In the genomic region with DNA sequence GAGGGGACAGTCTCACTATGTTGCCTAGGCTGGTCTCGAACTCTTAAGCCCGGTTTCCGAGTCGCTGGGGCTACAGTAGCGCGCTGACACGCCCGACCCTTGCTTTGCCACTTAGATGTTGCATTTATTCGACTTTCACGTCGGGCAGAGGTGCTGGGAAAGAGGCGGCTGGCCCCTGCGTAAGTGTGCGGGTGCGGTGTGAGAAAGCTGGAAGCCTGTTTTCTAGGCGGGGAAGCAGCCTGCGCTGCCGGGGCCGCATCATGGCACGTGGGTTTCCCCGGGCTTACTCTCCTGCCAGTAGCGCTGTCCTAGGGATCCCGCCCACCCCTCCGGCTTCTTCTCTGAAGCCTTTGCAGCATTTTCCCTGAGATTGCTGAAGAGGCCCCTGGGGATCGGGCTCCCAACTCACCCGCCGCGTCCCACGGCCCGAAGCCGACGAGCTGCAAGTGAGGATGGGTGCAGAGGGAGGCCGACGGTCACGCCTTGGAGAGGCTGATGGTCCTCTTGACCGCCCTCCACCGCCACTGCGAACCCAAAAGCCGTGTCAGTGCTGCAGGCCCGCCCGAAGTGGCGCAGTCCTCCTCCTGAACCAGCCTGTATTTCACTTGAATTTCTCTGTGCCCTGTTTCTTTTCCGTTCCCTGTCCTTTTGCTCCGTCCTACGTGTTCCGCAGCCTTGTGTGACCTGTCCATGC, we compare ENCODE assay signal across 1 cellular context.
TF ChIP-seq lines count a peak whose summit lies in the region.

No MANE protein-coding gene starts in this region.

TF ChIP-seq in H1, 55 proteins besides CTCF, POLR2A, EP300 and RAD21:
- TF ChIP-seq KDM1A (IDR thresholded peaks at IDR 0.05; ENCODE audit: borderline replicate concordance, low read length) (no peak), CBX8 (IDR thresholded peaks at IDR 0.05; ENCODE audit: borderline replicate concordance, low read depth, low read length) (no peak), CEBPB (IDR thresholded peaks at IDR 0.05; ENCODE audit: low read depth, low read length) (no peak), NANOG (IDR thresholded peaks at IDR 0.05; ENCODE audit: insufficient read depth, low read depth, low read length, poor library complexity, severe bottlenecking) (no peak), HDAC2 (IDR thresholded peaks at IDR 0.05; ENCODE audit: borderline replicate concordance in 1 of 2, low read depth in 2 of 2, low read length in 2 of 2) (no peak; a peak in 1 of 4 replicates), RNF2 (IDR thresholded peaks at IDR 0.05; ENCODE audit: borderline replicate concordance, low read depth, low read length, missing control alignments, poor library complexity, severe bottlenecking) (no peak), KDM4A (IDR thresholded peaks at IDR 0.05; ENCODE audit: low read depth, low read length, severe bottlenecking) (peak; percentile 86), ASH2L (IDR thresholded peaks at IDR 0.05; ENCODE audit: low read length) (peak; percentile 69), NRF1 (IDR thresholded peaks at IDR 0.05; ENCODE audit: low read depth, low read length) (no peak), SIX5 (IDR thresholded peaks at IDR 0.05; ENCODE audit: low read depth, low read length) (no peak), SP2 (IDR thresholded peaks at IDR 0.05; ENCODE audit: low read length) (no peak), FOSL1 (IDR thresholded peaks at IDR 0.05; ENCODE audit: insufficient read depth, low read depth, low read length) (no peak), POU5F1 (IDR thresholded peaks at IDR 0.05; ENCODE audit: low read depth, low read length) (no peak), MAFK (IDR thresholded peaks at IDR 0.05; ENCODE audit: low read depth, low read length) (no peak), KDM5A (IDR thresholded peaks at IDR 0.05; ENCODE audit: low read length) (no peak), EZH2 (IDR thresholded peaks at IDR 0.05; ENCODE audit: low read depth, low read length, severe bottlenecking) (no peak), HDAC6 (IDR thresholded peaks at IDR 0.05; ENCODE audit: low read depth, low read length) (no peak), TAF7 (optimal IDR thresholded peaks at IDR 0.05; ENCODE audit: borderline replicate concordance, low read depth, low read length) (no peak), SP4 (IDR thresholded peaks at IDR 0.05; ENCODE audit: low read length) (no peak), RBBP5 (IDR thresholded peaks at IDR 0.05; ENCODE audit: borderline replicate concordance, low read depth, low read length) (peak; percentile 78), SIRT6 (IDR thresholded peaks at IDR 0.05; ENCODE audit: low read length) (no peak), GTF2F1 (IDR thresholded peaks at IDR 0.05; ENCODE audit: borderline replicate concordance, low read depth, low read length) (no peak), CBX5 (IDR thresholded peaks at IDR 0.05; ENCODE audit: low read depth, low read length) (no peak), CREB1 (IDR thresholded peaks at IDR 0.05) (no peak), BCL11A (IDR thresholded peaks at IDR 0.05; ENCODE audit: low read depth in 2 of 2, low read length in 2 of 2) (no peak), TBP (IDR thresholded peaks at IDR 0.05; ENCODE audit: low read depth, low read length) (peak; percentile 78), EGR1 (IDR thresholded peaks at IDR 0.05; ENCODE audit: borderline replicate concordance, low read depth, low read length) (no peak)
- TF ChIP-seq, protein P1, sequence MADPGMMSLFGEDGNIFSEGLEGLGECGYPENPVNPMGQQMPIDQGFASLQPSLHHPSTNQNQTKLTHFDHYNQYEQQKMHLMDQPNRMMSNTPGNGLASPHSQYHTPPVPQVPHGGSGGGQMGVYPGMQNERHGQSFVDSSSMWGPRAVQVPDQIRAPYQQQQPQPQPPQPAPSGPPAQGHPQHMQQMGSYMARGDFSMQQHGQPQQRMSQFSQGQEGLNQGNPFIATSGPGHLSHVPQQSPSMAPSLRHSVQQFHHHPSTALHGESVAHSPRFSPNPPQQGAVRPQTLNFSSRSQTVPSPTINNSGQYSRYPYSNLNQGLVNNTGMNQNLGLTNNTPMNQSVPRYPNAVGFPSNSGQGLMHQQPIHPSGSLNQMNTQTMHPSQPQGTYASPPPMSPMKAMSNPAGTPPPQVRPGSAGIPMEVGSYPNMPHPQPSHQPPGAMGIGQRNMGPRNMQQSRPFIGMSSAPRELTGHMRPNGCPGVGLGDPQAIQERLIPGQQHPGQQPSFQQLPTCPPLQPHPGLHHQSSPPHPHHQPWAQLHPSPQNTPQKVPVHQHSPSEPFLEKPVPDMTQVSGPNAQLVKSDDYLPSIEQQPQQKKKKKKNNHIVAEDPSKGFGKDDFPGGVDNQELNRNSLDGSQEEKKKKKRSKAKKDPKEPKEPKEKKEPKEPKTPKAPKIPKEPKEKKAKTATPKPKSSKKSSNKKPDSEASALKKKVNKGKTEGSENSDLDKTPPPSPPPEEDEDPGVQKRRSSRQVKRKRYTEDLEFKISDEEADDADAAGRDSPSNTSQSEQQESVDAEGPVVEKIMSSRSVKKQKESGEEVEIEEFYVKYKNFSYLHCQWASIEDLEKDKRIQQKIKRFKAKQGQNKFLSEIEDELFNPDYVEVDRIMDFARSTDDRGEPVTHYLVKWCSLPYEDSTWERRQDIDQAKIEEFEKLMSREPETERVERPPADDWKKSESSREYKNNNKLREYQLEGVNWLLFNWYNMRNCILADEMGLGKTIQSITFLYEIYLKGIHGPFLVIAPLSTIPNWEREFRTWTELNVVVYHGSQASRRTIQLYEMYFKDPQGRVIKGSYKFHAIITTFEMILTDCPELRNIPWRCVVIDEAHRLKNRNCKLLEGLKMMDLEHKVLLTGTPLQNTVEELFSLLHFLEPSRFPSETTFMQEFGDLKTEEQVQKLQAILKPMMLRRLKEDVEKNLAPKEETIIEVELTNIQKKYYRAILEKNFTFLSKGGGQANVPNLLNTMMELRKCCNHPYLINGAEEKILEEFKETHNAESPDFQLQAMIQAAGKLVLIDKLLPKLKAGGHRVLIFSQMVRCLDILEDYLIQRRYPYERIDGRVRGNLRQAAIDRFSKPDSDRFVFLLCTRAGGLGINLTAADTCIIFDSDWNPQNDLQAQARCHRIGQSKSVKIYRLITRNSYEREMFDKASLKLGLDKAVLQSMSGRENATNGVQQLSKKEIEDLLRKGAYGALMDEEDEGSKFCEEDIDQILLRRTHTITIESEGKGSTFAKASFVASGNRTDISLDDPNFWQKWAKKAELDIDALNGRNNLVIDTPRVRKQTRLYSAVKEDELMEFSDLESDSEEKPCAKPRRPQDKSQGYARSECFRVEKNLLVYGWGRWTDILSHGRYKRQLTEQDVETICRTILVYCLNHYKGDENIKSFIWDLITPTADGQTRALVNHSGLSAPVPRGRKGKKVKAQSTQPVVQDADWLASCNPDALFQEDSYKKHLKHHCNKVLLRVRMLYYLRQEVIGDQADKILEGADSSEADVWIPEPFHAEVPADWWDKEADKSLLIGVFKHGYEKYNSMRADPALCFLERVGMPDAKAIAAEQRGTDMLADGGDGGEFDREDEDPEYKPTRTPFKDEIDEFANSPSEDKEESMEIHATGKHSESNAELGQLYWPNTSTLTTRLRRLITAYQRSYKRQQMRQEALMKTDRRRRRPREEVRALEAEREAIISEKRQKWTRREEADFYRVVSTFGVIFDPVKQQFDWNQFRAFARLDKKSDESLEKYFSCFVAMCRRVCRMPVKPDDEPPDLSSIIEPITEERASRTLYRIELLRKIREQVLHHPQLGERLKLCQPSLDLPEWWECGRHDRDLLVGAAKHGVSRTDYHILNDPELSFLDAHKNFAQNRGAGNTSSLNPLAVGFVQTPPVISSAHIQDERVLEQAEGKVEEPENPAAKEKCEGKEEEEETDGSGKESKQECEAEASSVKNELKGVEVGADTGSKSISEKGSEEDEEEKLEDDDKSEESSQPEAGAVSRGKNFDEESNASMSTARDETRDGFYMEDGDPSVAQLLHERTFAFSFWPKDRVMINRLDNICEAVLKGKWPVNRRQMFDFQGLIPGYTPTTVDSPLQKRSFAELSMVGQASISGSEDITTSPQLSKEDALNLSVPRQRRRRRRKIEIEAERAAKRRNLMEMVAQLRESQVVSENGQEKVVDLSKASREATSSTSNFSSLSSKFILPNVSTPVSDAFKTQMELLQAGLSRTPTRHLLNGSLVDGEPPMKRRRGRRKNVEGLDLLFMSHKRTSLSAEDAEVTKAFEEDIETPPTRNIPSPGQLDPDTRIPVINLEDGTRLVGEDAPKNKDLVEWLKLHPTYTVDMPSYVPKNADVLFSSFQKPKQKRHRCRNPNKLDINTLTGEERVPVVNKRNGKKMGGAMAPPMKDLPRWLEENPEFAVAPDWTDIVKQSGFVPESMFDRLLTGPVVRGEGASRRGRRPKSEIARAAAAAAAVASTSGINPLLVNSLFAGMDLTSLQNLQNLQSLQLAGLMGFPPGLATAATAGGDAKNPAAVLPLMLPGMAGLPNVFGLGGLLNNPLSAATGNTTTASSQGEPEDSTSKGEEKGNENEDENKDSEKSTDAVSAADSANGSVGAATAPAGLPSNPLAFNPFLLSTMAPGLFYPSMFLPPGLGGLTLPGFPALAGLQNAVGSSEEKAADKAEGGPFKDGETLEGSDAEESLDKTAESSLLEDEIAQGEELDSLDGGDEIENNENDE (IDR thresholded peaks at IDR 0.05; ENCODE audit: insufficient replicate concordance, low read length): no peak
- TF ChIP-seq, protein P2, sequence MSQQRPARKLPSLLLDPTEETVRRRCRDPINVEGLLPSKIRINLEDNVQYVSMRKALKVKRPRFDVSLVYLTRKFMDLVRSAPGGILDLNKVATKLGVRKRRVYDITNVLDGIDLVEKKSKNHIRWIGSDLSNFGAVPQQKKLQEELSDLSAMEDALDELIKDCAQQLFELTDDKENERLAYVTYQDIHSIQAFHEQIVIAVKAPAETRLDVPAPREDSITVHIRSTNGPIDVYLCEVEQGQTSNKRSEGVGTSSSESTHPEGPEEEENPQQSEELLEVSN (IDR thresholded peaks at IDR 0.05): peak; percentile 85
- TF ChIP-seq, protein P3, sequence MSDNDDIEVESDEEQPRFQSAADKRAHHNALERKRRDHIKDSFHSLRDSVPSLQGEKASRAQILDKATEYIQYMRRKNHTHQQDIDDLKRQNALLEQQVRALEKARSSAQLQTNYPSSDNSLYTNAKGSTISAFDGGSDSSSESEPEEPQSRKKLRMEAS (IDR thresholded peaks at IDR 0.05): peak; percentile 82
- TF ChIP-seq, protein P4, sequence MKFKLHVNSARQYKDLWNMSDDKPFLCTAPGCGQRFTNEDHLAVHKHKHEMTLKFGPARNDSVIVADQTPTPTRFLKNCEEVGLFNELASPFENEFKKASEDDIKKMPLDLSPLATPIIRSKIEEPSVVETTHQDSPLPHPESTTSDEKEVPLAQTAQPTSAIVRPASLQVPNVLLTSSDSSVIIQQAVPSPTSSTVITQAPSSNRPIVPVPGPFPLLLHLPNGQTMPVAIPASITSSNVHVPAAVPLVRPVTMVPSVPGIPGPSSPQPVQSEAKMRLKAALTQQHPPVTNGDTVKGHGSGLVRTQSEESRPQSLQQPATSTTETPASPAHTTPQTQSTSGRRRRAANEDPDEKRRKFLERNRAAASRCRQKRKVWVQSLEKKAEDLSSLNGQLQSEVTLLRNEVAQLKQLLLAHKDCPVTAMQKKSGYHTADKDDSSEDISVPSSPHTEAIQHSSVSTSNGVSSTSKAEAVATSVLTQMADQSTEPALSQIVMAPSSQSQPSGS (IDR thresholded peaks at IDR 0.05; ENCODE audit: low read length): no peak
- TF ChIP-seq, protein P5, sequence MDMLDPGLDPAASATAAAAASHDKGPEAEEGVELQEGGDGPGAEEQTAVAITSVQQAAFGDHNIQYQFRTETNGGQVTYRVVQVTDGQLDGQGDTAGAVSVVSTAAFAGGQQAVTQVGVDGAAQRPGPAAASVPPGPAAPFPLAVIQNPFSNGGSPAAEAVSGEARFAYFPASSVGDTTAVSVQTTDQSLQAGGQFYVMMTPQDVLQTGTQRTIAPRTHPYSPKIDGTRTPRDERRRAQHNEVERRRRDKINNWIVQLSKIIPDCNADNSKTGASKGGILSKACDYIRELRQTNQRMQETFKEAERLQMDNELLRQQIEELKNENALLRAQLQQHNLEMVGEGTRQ (IDR thresholded peaks at IDR 0.05; ENCODE audit: low read length): no peak
